Comparison of ENCODE assay signal across 1 cellular context in the genomic region with DNA sequence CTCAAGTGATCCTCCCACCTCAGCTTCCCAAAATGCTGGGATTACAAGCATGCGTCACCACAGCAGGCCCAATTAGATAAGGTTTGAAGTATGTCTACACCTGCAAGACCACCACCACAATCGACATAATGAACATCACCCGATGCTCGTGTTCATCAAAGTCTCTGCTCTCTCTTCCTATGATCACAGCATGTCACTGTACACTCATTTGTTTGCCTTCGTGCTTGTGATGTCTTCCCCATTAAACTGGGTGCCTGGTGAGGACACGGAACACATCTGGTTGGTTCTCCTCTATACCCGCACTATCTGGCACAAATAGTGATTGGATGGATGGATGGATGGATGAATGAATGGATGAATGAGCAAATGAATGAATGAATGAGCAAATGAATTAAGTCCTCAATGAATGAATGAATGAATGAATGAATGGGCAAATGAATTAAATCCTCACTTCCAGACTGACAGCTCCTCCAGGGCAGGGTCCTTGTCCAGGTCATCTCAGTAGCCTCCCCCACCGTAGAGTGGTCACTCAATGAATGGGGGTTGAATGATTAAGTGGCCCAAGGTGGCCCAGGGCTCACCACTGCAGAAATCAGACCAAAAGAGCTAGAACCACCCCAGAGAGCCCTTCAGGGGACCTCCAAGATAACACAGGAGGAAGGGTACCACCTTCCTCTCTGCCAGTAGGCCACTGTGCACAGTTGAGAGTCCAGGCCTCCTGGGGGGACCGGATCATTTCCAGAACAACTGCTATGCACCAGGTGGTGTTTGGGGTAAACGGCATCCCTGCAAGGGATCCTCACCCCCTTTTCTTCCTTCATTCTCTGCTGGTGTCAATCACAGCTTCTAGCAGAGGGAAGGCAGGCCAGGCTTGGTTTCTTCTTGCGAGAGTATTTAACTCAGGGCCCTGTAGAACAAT.
A peak's percentile ranks its signal among the peaks of the same experiment; 100 is the strongest.
TF ChIP-seq lines count a peak whose summit lies in the region.

No MANE protein-coding gene starts in this region.

TF ChIP-seq in endothelial cell of umbilical vein, 7 proteins besides CTCF, POLR2A, EP300 and RAD21:
- peak; percentile 36 for TF ChIP-seq POLR2AphosphoS5 (IDR thresholded peaks at IDR 0.05; ENCODE audit: insufficient read depth, low read depth, low read length)
- no peak for TF ChIP-seq JUN (IDR thresholded peaks at IDR 0.05; ENCODE audit: borderline replicate concordance, insufficient read depth, insufficient read length, low read depth)
